Comparison of ENCODE assay signal across 8 cellular contexts in genomic region chr4:7828011-7828720, GRCh38.
DNase-seq lines count a peak whose midpoint lies in the region; ATAC-seq and TF ChIP-seq lines count a peak whose summit lies in the region.

No MANE protein-coding gene starts in this region.

- no peak overlapping the region for H2AFZ ChIP-seq in trophoblast cell (ENCODE audit: insufficient read depth, low read length, poor library complexity)

- H3K4ac ChIP-seq in trophoblast cell (ENCODE audit: low read depth, low read length) = no peak overlapping the region

- peaks cover 45% of the 10 kb centered on the region for H3K9me3 ChIP-seq in NT2/D1 (ENCODE audit: insufficient read depth, low read length)
- no peaks in the 10 kb centered on the region for H3K9me3 ChIP-seq in trophoblast cell (ENCODE audit: insufficient read depth, low read depth, low read length)
- no peaks in the 10 kb centered on the region for H3K9me3 ChIP-seq in uterus

- no peak overlapping the region for H2BK5ac ChIP-seq in trophoblast cell (ENCODE audit: low read depth, low read length, poor library complexity)

- H2BK12ac ChIP-seq in trophoblast cell (ENCODE audit: low read length) = no peak overlapping the region

- no peaks in the 10 kb centered on the region for H3K79me2 ChIP-seq in trophoblast cell (ENCODE audit: control insufficient read depth, insufficient read depth, low read length, poor library complexity)

- H3K4me2 ChIP-seq in trophoblast cell (ENCODE audit: low read length) = no peak overlapping the region

- peaks cover 65% of the 10 kb centered on the region for H3K4me1 Mint-ChIP-seq in activated T-cell treated with anti-CD3 and anti-CD28 coated beads, Interleukin-2, amount 50 U/mL, for 4 hours (ENCODE audit: low read depth)

- TF ChIP-seq CTCF in fibroblast of pulmonary artery (IDR thresholded peaks at IDR 0.05; ENCODE audit: low read length, missing control alignments) (no peak), uterus (IDR thresholded peaks at IDR 0.05) (no peak)

- H3K4me3 Mint-ChIP-seq in activated T-cell treated with anti-CD3 and anti-CD28 coated beads, Interleukin-2, amount 50 U/mL, for 4 hours = peak overlapping the region; percentile 54

- H3K36me3 Mint-ChIP-seq in activated T-cell treated with anti-CD3 and anti-CD28 coated beads, Interleukin-2, amount 50 U/mL, for 4 hours (ENCODE audit: insufficient read depth) = peaks cover 13% of the 10 kb centered on the region

- intact Hi-C loops in uterus (cut with DNase I; ENCODE audit: low total_unique reads) = no loop called here

- DNase-seq in GM04504 (ENCODE audit: low read depth) (peak; percentile 99), NT2/D1 (ENCODE audit: low read depth, low spot score) (peak; percentile 69), fibroblast of pulmonary artery (ENCODE audit: low read depth) (peak; percentile 100), trophoblast cell (no peak), uterus (peak; percentile 88 to 95), NCI-H187 (lab: John Stamatoyannopoulos, UW) (no peak), HUDEP-2 (lab: John Stamatoyannopoulos, UW; ENCODE audit: unreplicated experiment in 76 of 76) (no peak)
- peak; percentile 56 for DNase-seq in activated T-cell treated with anti-CD3 and anti-CD28 coated beads, Interleukin-2, amount 50 U/mL, for 4 hours

- H3K79me1 ChIP-seq in trophoblast cell (ENCODE audit: low read length) = peaks cover 5% of the 10 kb centered on the region

- H3K9ac ChIP-seq in NT2/D1 (ENCODE audit: insufficient read length, low read depth) (no peak overlapping the region), trophoblast cell (ENCODE audit: low read length) (no peak overlapping the region)

- H3K36me3 ChIP-seq in NT2/D1 (ENCODE audit: insufficient read depth, insufficient read length, low read length) = peaks cover 53% of the 10 kb centered on the region
- H3K36me3 ChIP-seq in trophoblast cell (ENCODE audit: control insufficient read depth in 1 of 2, insufficient read depth in 2 of 2, low read length in 2 of 2) = peaks cover 4 to 5% of the 10 kb centered on the region in 2 experiments
- H3K36me3 ChIP-seq in uterus = no peaks in the 10 kb centered on the region

- no peak overlapping the region for H2BK120ac ChIP-seq in trophoblast cell (ENCODE audit: insufficient read depth, low read length, poor library complexity)

- no peak overlapping the region for H3K14ac ChIP-seq in trophoblast cell (ENCODE audit: low read length)

- TF ChIP-seq POLR2A in uterus (IDR thresholded peaks at IDR 0.05) = no peak

- no peak overlapping the region for H3K23ac ChIP-seq in trophoblast cell (ENCODE audit: low read length)

- no peak overlapping the region for H4K91ac ChIP-seq in trophoblast cell (ENCODE audit: low read depth, low read length)

- ATAC-seq in activated T-cell treated with anti-CD3 and anti-CD28 coated beads, Interleukin-2, amount 50 U/mL, for 4 hours = peak; percentile 53

- no peak overlapping the region for H3K4me3 ChIP-seq in NT2/D1 (ENCODE audit: insufficient read length, low read depth)
- peak overlapping the region; percentile 15 for H3K4me3 ChIP-seq in fibroblast of pulmonary artery (replicated peaks; ENCODE audit: low read depth, low read length)
- no peak overlapping the region for H3K4me3 ChIP-seq in trophoblast cell (ENCODE audit: low read depth, low read length)
- no peak overlapping the region for H3K4me3 ChIP-seq in uterus

- H4K12ac ChIP-seq in trophoblast cell (ENCODE audit: low read depth, low read length) = no peak overlapping the region

- WGBS in trophoblast cell (ENCODE audit: extremely low coverage, insufficient coverage, insufficient read length) = no CpG with 5 or more reads among the region's 13 CpGs

- H3K27me3 Mint-ChIP-seq in activated T-cell treated with anti-CD3 and anti-CD28 coated beads, Interleukin-2, amount 50 U/mL, for 4 hours (ENCODE audit: low read depth) = no peaks in the 10 kb centered on the region

- no peak overlapping the region for H2AK5ac ChIP-seq in trophoblast cell (ENCODE audit: low read length)

- peaks cover 4% of the 10 kb centered on the region for H3K9me3 Mint-ChIP-seq in activated T-cell treated with anti-CD3 and anti-CD28 coated beads, Interleukin-2, amount 50 U/mL, for 4 hours

- H3K27me3 ChIP-seq in NT2/D1 (ENCODE audit: insufficient read depth, insufficient read length) (no peaks in the 10 kb centered on the region), trophoblast cell (ENCODE audit: insufficient read depth, low read length) (no peaks in the 10 kb centered on the region), uterus (no peaks in the 10 kb centered on the region)

- no peak overlapping the region for H3K18ac ChIP-seq in trophoblast cell (ENCODE audit: low read length)

- no peak overlapping the region for H4K8ac ChIP-seq in trophoblast cell (ENCODE audit: low read depth, low read length)

- H3K27ac ChIP-seq in trophoblast cell (ENCODE audit: low read depth, low read length) = peak overlapping the region; percentile 50
- peak overlapping the region; percentile 80 to 91 for H3K27ac ChIP-seq in uterus

- H3K4me1 ChIP-seq in NT2/D1 (ENCODE audit: insufficient read depth, insufficient read length) = peaks cover 11% of the 10 kb centered on the region
- H3K4me1 ChIP-seq in trophoblast cell (ENCODE audit: control insufficient read depth in 1 of 2, insufficient read depth in 2 of 2, low read length in 2 of 2) = peaks cover 11 to 15% of the 10 kb centered on the region in 2 experiments
- H3K4me1 ChIP-seq in uterus = peaks cover 0 to 12% of the 10 kb centered on the region in 2 donors

Comparison
In these comparisons a context has a peak if more than half of its experiments do, and no peak if none do; other contexts are left out.
1. DNase-seq: peak in GM04504 (single experiment), NT2/D1 (single experiment), activated T-cell treated with anti-CD3 and anti-CD28 coated beads, Interleukin-2, amount 50 U/mL, for 4 hours (single experiment), fibroblast of pulmonary artery (single experiment) and uterus (2 of 2); none in trophoblast cell (0 of 2), NCI-H187 (0 of 2) and HUDEP-2 (0 of 76).